In the genomic region with DNA sequence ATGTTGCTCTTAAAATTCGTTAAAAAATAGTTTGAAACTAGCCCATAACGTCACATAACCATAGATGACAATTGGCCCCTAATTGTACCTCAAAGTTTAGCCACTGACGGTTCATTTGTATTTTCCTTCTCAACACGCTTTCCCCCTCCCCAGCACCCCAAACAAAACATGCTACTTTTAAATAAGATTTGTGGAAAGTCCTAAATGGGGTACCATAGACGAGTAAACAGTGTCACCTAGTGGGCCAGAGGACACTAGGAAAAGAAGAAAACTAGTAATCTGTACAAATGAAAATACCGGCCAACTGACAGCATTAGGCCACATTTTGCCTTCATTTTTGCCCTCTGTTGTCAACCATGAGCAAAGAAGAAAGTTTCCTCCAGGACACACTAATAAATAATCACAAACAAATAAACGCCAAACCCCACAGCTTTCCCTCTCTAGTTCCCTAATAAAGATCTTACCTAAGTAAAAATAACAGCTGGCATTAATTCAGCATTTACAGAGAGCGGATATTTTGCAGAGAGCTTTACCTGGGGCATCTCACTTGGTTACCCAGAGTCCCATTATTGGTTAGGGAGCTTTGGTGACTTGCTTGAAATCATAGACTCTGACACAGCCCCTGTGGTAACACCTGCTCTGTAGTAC, we compare ENCODE assay signal across 8 cellular contexts.
A peak's percentile ranks its signal among the peaks of the same experiment; 100 is the strongest.
DNase-seq lines count a peak whose midpoint lies in the region; ATAC-seq, FAIRE-seq and TF ChIP-seq lines count a peak whose summit lies in the region.
"Had no signal": no experiment of that assay in that cellular context is flagged by ENCODE, and none has a peak within 500 bp of the region (broad histone marks: within the 10 kb centered on the region; RNA-seq: fewer than 3 reads in every experiment).

No MANE protein-coding gene starts in this region.

- no peak overlapping the region for H2BK20ac ChIP-seq in H9 (ENCODE audit: low read depth, low read length, poor library complexity, severe bottlenecking)

- H3K9me3 ChIP-seq in H9 (ENCODE audit: control insufficient read depth, low read depth, low read length) (no peaks in the 10 kb centered on the region), pancreas (no peaks in the 10 kb centered on the region), esophagus muscularis mucosa (no peaks in the 10 kb centered on the region)
- H3K9me3 ChIP-seq in CD8-positive, alpha-beta memory T cell (ENCODE audit: low read length), result no peaks in the 10 kb centered on the region

- H2BK12ac ChIP-seq in H9 (ENCODE audit: insufficient read length, low read depth, low read length), result no peak overlapping the region

- no peak overlapping the region for H3T11ph ChIP-seq in H9 (ENCODE audit: low read length)

- H3K36me3 ChIP-seq in pancreas (no peaks in the 10 kb centered on the region), esophagus muscularis mucosa (no peaks in the 10 kb centered on the region)
- H3K36me3 ChIP-seq in CD8-positive, alpha-beta memory T cell (ENCODE audit: insufficient read depth, low read length), result no peaks in the 10 kb centered on the region

- intact Hi-C loops in pancreas (cut with DNase I), result no loop called here
- intact Hi-C loops in esophagus muscularis mucosa (cut with DNase I), result no loop called here

- no peak for FAIRE-seq in pancreas (lab: Jason Lieb, UNC)

- no peak overlapping the region for H2AFZ ChIP-seq in H9 (ENCODE audit: low read length)

- DNase-seq in H9 (no peak), NCI-H2227 treated with DMSO at 0.1 percent for 48 hours (lab: John Stamatoyannopoulos, UW) (peak; percentile 25), choroid plexus epithelial cell (ENCODE audit: low read depth) (peak; percentile 13), pancreas (no peak), esophagus muscularis mucosa (ENCODE audit: extremely low spot score) (no peak)
- no peak for DNase-seq in CD8-positive, alpha-beta memory T cell

- TF ChIP-seq EP300 in esophagus muscularis mucosa (IDR thresholded peaks at IDR 0.05), result no peak

- H2BK15ac ChIP-seq in H9 (ENCODE audit: low read depth, low read length), result no peak overlapping the region

- no CpG with 5 or more reads among the region's 8 CpGs for WGBS in H9 (ENCODE audit: extremely low coverage, insufficient read length, low lambda C conversion rate)
- 40 to 52% methylated on average over 8 of the region's 8 CpGs for WGBS in pancreas, 2 donors
- WGBS in esophagus muscularis mucosa, result 41% methylated on average over 8 of the region's 8 CpGs

- no peak for TF ChIP-seq POLR2A in esophagus muscularis mucosa (IDR thresholded peaks at IDR 0.05; ENCODE audit: low read depth)

- H4K91ac ChIP-seq in H9 (ENCODE audit: insufficient read length, low read depth, low read length), result no peak overlapping the region

- CTCF ChIA-PET in CD8-positive, alpha-beta memory T cell (lab: Charles Lee), result no interaction called here

- no peak overlapping the region for H2BK120ac ChIP-seq in H9 (ENCODE audit: low read depth, low read length, poor library complexity, severe bottlenecking)

- no peak overlapping the region for H3K27ac ChIP-seq in H9 (ENCODE audit: insufficient read length, low read depth, low read length)
- H3K27ac ChIP-seq in pancreas, result no peak overlapping the region
- H3K27ac ChIP-seq in esophagus muscularis mucosa (replicated peaks in 1 of 4), result no peak overlapping the region
- H3K27ac ChIP-seq in CD8-positive, alpha-beta memory T cell (ENCODE audit: low read depth, low read length), result no peak overlapping the region

- TF ChIP-seq CTCF in H9 (conservative IDR thresholded peaks at IDR 0.05), result peak; percentile 86
- peak; percentile 35 for TF ChIP-seq CTCF in choroid plexus epithelial cell (conservative IDR thresholded peaks at IDR 0.05; ENCODE audit: low read depth, low read length)
- TF ChIP-seq CTCF in pancreas (IDR thresholded peaks at IDR 0.05), result peak in 2 of 4 donors; percentile 19 to 28
- TF ChIP-seq CTCF in esophagus muscularis mucosa (IDR thresholded peaks at IDR 0.05), result peak in 1 of 3 experiments; percentile 50

- H3K56ac ChIP-seq in H9 (ENCODE audit: insufficient read length, low read depth, low read length), result no peak overlapping the region

- H3K27me3 ChIP-seq in H9 (ENCODE audit: insufficient read depth, low read length) (no peaks in the 10 kb centered on the region), pancreas (no peaks in the 10 kb centered on the region), esophagus muscularis mucosa (no peaks in the 10 kb centered on the region)
- no peaks in the 10 kb centered on the region for H3K27me3 ChIP-seq in CD8-positive, alpha-beta memory T cell (ENCODE audit: insufficient read depth, low read length, poor library complexity, severe bottlenecking)

- peaks cover 33 to 45% of the 10 kb centered on the region in 2 experiments for H3K4me1 Mint-ChIP-seq in H9
- H3K4me1 Mint-ChIP-seq in CD8-positive, alpha-beta memory T cell, result no peaks in the 10 kb centered on the region

- H3K23me2 ChIP-seq in H9 (ENCODE audit: insufficient read length, low read depth, low read length, poor library complexity, severe bottlenecking), result no peaks in the 10 kb centered on the region

- H3K9me3 Mint-ChIP-seq in H9, result no peaks in the 10 kb centered on the region
- H3K9me3 Mint-ChIP-seq in CD8-positive, alpha-beta memory T cell, result no peaks in the 10 kb centered on the region

- no peak overlapping the region for H3K4me3 ChIP-seq in choroid plexus epithelial cell (ENCODE audit: low read depth, low read length)
- H3K4me3 ChIP-seq in pancreas, result no peak overlapping the region
- no peak overlapping the region for H3K4me3 ChIP-seq in esophagus muscularis mucosa
- H3K4me3 ChIP-seq in CD8-positive, alpha-beta memory T cell (ENCODE audit: low read length), result no peak overlapping the region
- H3K4me3 ChIP-seq: lung had no signal

- H4K5ac ChIP-seq in H9 (ENCODE audit: insufficient read length, low read depth, low read length), result no peak overlapping the region

- H3K4me1 ChIP-seq in H9 (ENCODE audit: insufficient read depth, low read length), result no peaks in the 10 kb centered on the region
- H3K4me1 ChIP-seq in pancreas, result no peaks in the 10 kb centered on the region
- H3K4me1 ChIP-seq in esophagus muscularis mucosa, result no peaks in the 10 kb centered on the region
- no peaks in the 10 kb centered on the region for H3K4me1 ChIP-seq in CD8-positive, alpha-beta memory T cell (ENCODE audit: insufficient read depth, low read length)

- H3K4me3 Mint-ChIP-seq in H9, result no peak overlapping the region
- no peak overlapping the region for H3K4me3 Mint-ChIP-seq in CD8-positive, alpha-beta memory T cell

- H3K14ac ChIP-seq in H9 (ENCODE audit: insufficient read depth, low read length), result no peak overlapping the region

- POLR2A ChIA-PET in CD8-positive, alpha-beta memory T cell (lab: Charles Lee), result no interaction called here

- H2AK5ac ChIP-seq in H9 (ENCODE audit: insufficient read length, low read length), result no peak overlapping the region

- no peaks in the 10 kb centered on the region for H3K36me3 Mint-ChIP-seq in H9 (ENCODE audit: insufficient read depth in 1 of 3, low read depth in 3 of 3)
- no peaks in the 10 kb centered on the region for H3K36me3 Mint-ChIP-seq in CD8-positive, alpha-beta memory T cell

- H3K4me2 ChIP-seq in H9 (ENCODE audit: insufficient read depth, insufficient read length, low read length), result no peak overlapping the region

- H3K79me2 ChIP-seq in H9 (ENCODE audit: insufficient read depth, low read length), result no peaks in the 10 kb centered on the region

- no peak overlapping the region for H3K27ac Mint-ChIP-seq in H9
- no peak overlapping the region for H3K27ac Mint-ChIP-seq in CD8-positive, alpha-beta memory T cell

- H3K27me3 Mint-ChIP-seq in H9 (ENCODE audit: low read depth), result no peaks in the 10 kb centered on the region; the same call in 1 of the 2 replicates
- H3K27me3 Mint-ChIP-seq in CD8-positive, alpha-beta memory T cell, result peaks cover 15 to 18% of the 10 kb centered on the region in 2 donors

- no peaks in the 10 kb centered on the region for H3K79me1 ChIP-seq in H9 (ENCODE audit: insufficient read depth, low read depth, low read length, poor library complexity, severe bottlenecking)

- no peak overlapping the region for H3K18ac ChIP-seq in H9 (ENCODE audit: insufficient read length, low read depth, low read length)

- peak in 3 of 4 donors; percentile 60 to 64 (median 62) for ATAC-seq in pancreas
- ATAC-seq in GM21526 (IDR thresholded peaks at IDR 0.05; ENCODE audit: low FRiP score, unreplicated experiment), result no peak

- no peak overlapping the region for H3K9ac ChIP-seq in H9 (ENCODE audit: extremely low read depth, insufficient read length, low read length)

- H4K8ac ChIP-seq in H9 (replicated peaks; ENCODE audit: insufficient read length, low read depth, low read length), result no peak overlapping the region

- no peak overlapping the region for H3K4ac ChIP-seq in H9 (ENCODE audit: low read depth, low read length)

- no peak overlapping the region for H3K23ac ChIP-seq in H9 (ENCODE audit: insufficient read length, low read depth, low read length)

- no peaks in the 10 kb centered on the region for H4K20me1 ChIP-seq in H9 (ENCODE audit: control insufficient read depth, insufficient read depth, insufficient read length)

- no peak overlapping the region for H2BK5ac ChIP-seq in H9 (ENCODE audit: insufficient read length, low read length)

Comparison
In these comparisons a context has a peak if more than half of its experiments do, and no peak if none do; other contexts are left out.
1. DNase-seq: peak in NCI-H2227 treated with DMSO at 0.1 percent for 48 hours (single experiment) and choroid plexus epithelial cell (single experiment); none in H9 (single experiment), pancreas (0 of 6), esophagus muscularis mucosa (single experiment) and CD8-positive, alpha-beta memory T cell (0 of 5).